In genomic region chr14:21106506-21107359, GRCh38 we compare ENCODE assay signal across 8 cellular contexts. TPM values are rescaled to one million over a fixed set of nuclear protein-coding genes. Genes with fewer than 3 reads are reported as not detected.
DNase-seq lines count a peak whose midpoint lies in the region; ATAC-seq and TF ChIP-seq lines count a peak whose summit lies in the region.

No MANE protein-coding gene starts in this region.

- peak overlapping the region; percentile 92 for H2AFZ ChIP-seq in mesenchymal stem cell (ENCODE audit: low read depth, low read length)

- peak overlapping the region; percentile 99 for H3K9ac ChIP-seq in mesenchymal stem cell (ENCODE audit: low read length)

- peaks cover 21% of the 10 kb centered on the region for H3K4me1 ChIP-seq in mesenchymal stem cell (ENCODE audit: control insufficient read depth, insufficient read depth, low read depth, low read length)

- no peak overlapping the region for H2AK5ac ChIP-seq in mesenchymal stem cell (ENCODE audit: low read length, severe bottlenecking)

- no peak overlapping the region for H4K91ac ChIP-seq in mesenchymal stem cell (ENCODE audit: low read length)

- no peaks in the 10 kb centered on the region for H3K36me3 ChIP-seq in mesenchymal stem cell (ENCODE audit: control insufficient read depth in 1 of 2, insufficient read depth in 2 of 2, low read depth in 1 of 2, low read length in 2 of 2)

- no peaks in the 10 kb centered on the region for H3K9me3 ChIP-seq in mesenchymal stem cell (ENCODE audit: control insufficient read depth, low read length)

- DNase-seq in Ammon's horn (ENCODE audit: low spot score) (peak; percentile 91), HEK293T (ENCODE audit: extremely low spot score) (peak; percentile 74), NCI-H748 (lab: John Stamatoyannopoulos, UW; ENCODE audit: unreplicated experiment) (peak; percentile 75), mesenchymal stem cell (peak; percentile 78)
- DNase-seq in activated CD8-positive, alpha-beta memory T cell treated with anti-CD3 and anti-CD28 coated beads for 1 hour (ENCODE audit: extremely low read depth in 1 of 2, low read depth in 1 of 2), result peak; percentile 58 to 59
- peak; percentile 49 for DNase-seq in effector CD8-positive, alpha-beta T cell (lab: John Stamatoyannopoulos, UW)
- peak; percentile 68 for DNase-seq in stimulated activated CD8-positive, alpha-beta memory T cell treated with anti-CD3 and anti-CD28 coated beads, Interleukin-12 subunit alpha, Interleukin-12 subunit beta, amount 100 ng/mL, for 1 hour (ENCODE audit: low read depth)

- no peak overlapping the region for H3K18ac ChIP-seq in mesenchymal stem cell (ENCODE audit: low read depth in 1 of 2, low read length in 2 of 2)

- CTCF ChIA-PET in HEK293T (lab: Yijun Ruan, JAX), result interaction anchor here (1.0 to 5.1 kb wide), 5 partner anchors 12 to 92 kb away, joined by 4 to 73 read pairs (median 32); partner anchors contain the start of gene ARHGEF40

- POLR2A ChIA-PET in HEK293T (lab: Yijun Ruan, JAX), result interaction anchor here (0.9 kb wide), 1 partner anchor 35 kb away, joined by 3 read pairs; no protein-coding TSS in a partner anchor

- H3K27me3 ChIP-seq in mesenchymal stem cell (ENCODE audit: control insufficient read depth in 1 of 2, insufficient read depth in 1 of 2, low read length in 2 of 2), result peaks cover 0 to 24% of the 10 kb centered on the region in 2 experiments

- peak overlapping the region in 1 of 2 experiments; percentile 28 for H3K4me3 ChIP-seq in mesenchymal stem cell (ENCODE audit: insufficient read depth in 1 of 2, low read depth in 1 of 2, low read length in 2 of 2)

- H3K79me1 ChIP-seq in mesenchymal stem cell (replicated peaks; ENCODE audit: low read length, poor library complexity, severe bottlenecking), result peaks cover 9% of the 10 kb centered on the region

- no peak overlapping the region for H3K4ac ChIP-seq in mesenchymal stem cell (ENCODE audit: low read depth in 1 of 2, low read length in 2 of 2)

- H4K8ac ChIP-seq in mesenchymal stem cell (ENCODE audit: low read length), result peak overlapping the region; percentile 21

- no peak overlapping the region for H2BK5ac ChIP-seq in mesenchymal stem cell (ENCODE audit: low read depth, low read length, poor library complexity, severe bottlenecking)

- no peak overlapping the region for H2BK120ac ChIP-seq in mesenchymal stem cell (ENCODE audit: low read depth, low read length)

- no peak overlapping the region for H2BK15ac ChIP-seq in mesenchymal stem cell (ENCODE audit: low read depth, poor library complexity, severe bottlenecking)

- H2BK12ac ChIP-seq in mesenchymal stem cell (ENCODE audit: low read length in 2 of 2), result peak overlapping the region in 1 of 2 experiments; percentile 64

- H3K14ac ChIP-seq in mesenchymal stem cell (ENCODE audit: low read length in 2 of 2), result no peak overlapping the region

- no peak for ATAC-seq in HG03460 (IDR thresholded peaks at IDR 0.05; ENCODE audit: unreplicated experiment)

- H3K23ac ChIP-seq in mesenchymal stem cell (ENCODE audit: low read length in 2 of 2), result no peak overlapping the region

- no peak overlapping the region for H3K4me2 ChIP-seq in mesenchymal stem cell (ENCODE audit: low read length, poor library complexity, severe bottlenecking)

- H3K27ac ChIP-seq in mesenchymal stem cell (ENCODE audit: low read length, poor library complexity, severe bottlenecking), result peak overlapping the region; percentile 41

- WGBS in mesenchymal stem cell, result 43% methylated on average over 12 of the region's 13 CpGs

TF ChIP-seq in HEK293T, 16 proteins besides CTCF, POLR2A, EP300 and RAD21:
- TF ChIP-seq SP1 (IDR thresholded peaks at IDR 0.05), result no peak
- TF ChIP-seq CTBP1 (IDR thresholded peaks at IDR 0.05; ENCODE audit: borderline replicate concordance), result no peak
- TF ChIP-seq FOXK2 (IDR thresholded peaks at IDR 0.05), result no peak
- no peak for TF ChIP-seq ZNF384 (IDR thresholded peaks at IDR 0.05)
- TF ChIP-seq PKNOX1 (IDR thresholded peaks at IDR 0.05), result no peak
- TF ChIP-seq SUZ12 (IDR thresholded peaks at IDR 0.05), result no peak
- no peak for TF ChIP-seq ELF4 (IDR thresholded peaks at IDR 0.05)
- no peak for TF ChIP-seq ARNT (IDR thresholded peaks at IDR 0.05)
- TF ChIP-seq L3MBTL2 (conservative IDR thresholded peaks at IDR 0.05), result no peak
- TF ChIP-seq NFRKB (IDR thresholded peaks at IDR 0.05), result no peak

RNA-seq across cellular contexts. Expression of gene TMEM253, which starts 5.9 kb away (rescaled TPM):
- polyA plus RNA-seq in mesenchymal stem cell (2013, experiment 1 of 2), result 0.46 TPM
- polyA plus RNA-seq in mesenchymal stem cell (2013, experiment 2 of 2), result 0.40 TPM

RNA-seq across cellular contexts. Expression of gene ZNF219, which starts 8.3 kb away (rescaled TPM):
- 13.0 TPM for polyA plus RNA-seq in mesenchymal stem cell (2013, experiment 1 of 2)
- polyA plus RNA-seq in mesenchymal stem cell (2013, experiment 2 of 2), result 11.8 TPM

RNA-seq across cellular contexts. Expression of gene ARHGEF40, which starts 36.6 kb away (rescaled TPM):
- polyA plus RNA-seq in mesenchymal stem cell (2013, experiment 1 of 2), result 30.1 TPM
- polyA plus RNA-seq in mesenchymal stem cell (2013, experiment 2 of 2), result 27.5 TPM

RNA-seq across cellular contexts. Expression of gene RNASE8, which starts 49.1 kb away (rescaled TPM):
- not detected for polyA plus RNA-seq in mesenchymal stem cell (2013, experiment 1 of 2)
- not detected for polyA plus RNA-seq in mesenchymal stem cell (2013, experiment 2 of 2)

RNA-seq across cellular contexts. Expression of gene OR5AU1, which starts 49.1 kb away (rescaled TPM):
- not detected for polyA plus RNA-seq in mesenchymal stem cell (2013, experiment 1 of 2)
- polyA plus RNA-seq in mesenchymal stem cell (2013, experiment 2 of 2), result not detected
